In the genomic region with DNA sequence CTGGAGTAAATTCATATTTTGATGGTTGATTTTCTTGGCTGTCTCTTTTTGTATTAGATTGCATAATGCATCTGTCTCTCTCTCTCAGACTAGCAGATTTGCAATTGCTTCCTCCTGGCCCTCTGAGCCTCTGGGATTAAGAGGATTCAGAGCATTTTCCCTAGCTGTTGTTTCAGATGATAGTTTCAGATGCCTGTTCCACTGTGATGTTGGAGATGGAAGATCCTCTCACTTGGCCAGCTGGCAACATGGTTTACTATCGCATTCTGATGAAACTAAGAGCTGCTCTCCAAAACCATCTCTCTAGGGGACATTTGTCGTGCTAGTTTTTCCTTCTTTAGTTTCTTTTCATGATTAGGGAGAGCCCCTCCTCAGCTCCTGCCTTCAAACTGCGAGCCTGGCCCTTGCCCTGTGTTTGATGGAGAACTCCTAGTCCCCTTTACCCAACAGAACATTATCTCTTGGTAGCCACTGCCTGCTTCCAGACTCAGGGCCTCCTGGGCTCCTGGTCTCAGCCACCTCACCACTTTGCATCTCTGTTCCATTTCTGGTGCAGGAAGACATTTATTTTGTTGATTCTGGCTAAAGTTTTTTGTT, we compare ENCODE assay signal across 13 cellular contexts.
"Had no signal": no experiment of that assay in that cellular context is flagged by ENCODE, and none has a peak within 500 bp of the region (broad histone marks: within the 10 kb centered on the region; RNA-seq: fewer than 3 reads in every experiment).

No MANE protein-coding gene starts in this region.

- DNase-seq: activated CD4-positive, alpha-beta T cell treated with anti-CD3 and anti-CD28 coated beads, Interleukin-2, amount 50 U/mL, for 4 hours; activated CD8-positive, alpha-beta memory T cell treated with anti-CD3 and anti-CD28 coated beads, Interleukin-2, amount 10 ng/mL, durations not matched to agents 7 days and 5 days; activated effector memory CD4-positive, alpha-beta T cell treated with anti-CD3 and anti-CD28 coated beads, Interleukin-2, amount 50 U/mL, for 16 hours; activated T-cell treated with anti-CD3 and anti-CD28 coated beads, Interleukin-2, amount 50 U/mL, for 4 hours; endodermal cell; erythroblast; foreskin keratinocyte; kidney; spleen; stimulated activated CD4-positive, alpha-beta T cell treated with anti-CD3 and anti-CD28 coated beads, Interleukin-1b, Interleukin-23, amount 100 ng/mL, for 48 hours; transverse colon had no signal

- H3K4me3 ChIP-seq: hepatocyte, spleen, transverse colon had no signal

- ATAC-seq: activated CD8-positive, alpha-beta memory T cell treated with anti-CD3 and anti-CD28 coated beads, Interleukin-2, amount 10 ng/mL, durations not matched to agents 7 days and 5 days; activated T-cell treated with anti-CD3 and anti-CD28 coated beads, Interleukin-2, amount 50 U/mL, for 4 hours; foreskin keratinocyte; stimulated activated memory B cell treated with anti-CD40 and anti-IgM and Interleukin-4, amounts not matched to agents 10 μg/mL and 1 μg/mL and 100 μg/mL, for 72 hours had no signal
